Comparison of ENCODE assay signal across 20 cellular contexts in the genomic region with DNA sequence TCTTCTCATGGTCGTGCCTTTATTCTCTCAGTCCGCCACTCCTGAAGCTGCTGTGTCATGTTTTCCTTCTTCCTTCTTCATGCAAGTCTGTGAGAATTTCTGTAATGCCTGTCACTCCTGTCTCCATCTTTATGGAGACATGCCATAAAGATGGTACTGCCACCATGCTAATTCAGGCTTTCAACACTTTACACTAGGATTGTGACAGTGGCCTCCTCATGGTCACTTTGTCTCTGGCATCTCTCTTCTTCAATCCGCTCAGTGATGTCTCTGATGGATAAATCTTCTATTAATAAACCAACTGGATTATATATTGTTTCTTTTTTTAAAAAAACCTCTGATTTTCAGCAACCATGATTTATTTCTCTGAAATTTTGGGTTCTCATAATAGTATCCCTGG. TPM values are rescaled to one million over a fixed set of nuclear protein-coding genes. Genes with fewer than 3 reads are reported as not detected.
DNase-seq lines count a peak whose midpoint lies in the region; ATAC-seq and TF ChIP-seq lines count a peak whose summit lies in the region.
"Had no signal": no experiment of that assay in that cellular context is flagged by ENCODE, and none has a peak within 500 bp of the region (broad histone marks: within the 10 kb centered on the region; RNA-seq: fewer than 3 reads in every experiment).

No MANE protein-coding gene starts in this region.

- H3K4me2 ChIP-seq in parathyroid adenoma (ENCODE audit: low read length) = no peak overlapping the region
- H3K4me2 ChIP-seq: BLaER1 had no signal

- peaks cover 39% of the 10 kb centered on the region for H3K79me2 ChIP-seq in parathyroid adenoma

- no peak overlapping the region for H3K9ac ChIP-seq in parathyroid adenoma
- H3K9ac ChIP-seq: BLaER1 had no signal

- H3K36me3 Mint-ChIP-seq in activated T-cell treated with anti-CD3 and anti-CD28 coated beads, Interleukin-2, amount 50 U/mL, for 24 hours (ENCODE audit: low read depth) = no peaks in the 10 kb centered on the region
- peaks cover under 1% of the 10 kb centered on the region for H3K36me3 Mint-ChIP-seq in dendritic cell treated with granulocyte-macrophage colony-stimulating factor and Interleukin-4, amounts not matched to agents 40 ng/mL and 50 ng/mL, for 4 days (ENCODE audit: low read depth)
- H3K36me3 Mint-ChIP-seq in natural killer cell treated with Interleukin-12 subunit alpha and Interleukin-12 subunit beta and Interleukin-15 and Interleukin-18, amount 100 ng/mL, for 72 hours = no peaks in the 10 kb centered on the region
- H3K36me3 Mint-ChIP-seq: CD14-positive monocyte; CD8-positive, alpha-beta memory T cell had no signal

- H3K9me3 Mint-ChIP-seq in activated T-cell treated with anti-CD3 and anti-CD28 coated beads, Interleukin-2, amount 50 U/mL, for 24 hours = no peaks in the 10 kb centered on the region
- H3K9me3 Mint-ChIP-seq in dendritic cell treated with granulocyte-macrophage colony-stimulating factor and Interleukin-4, amounts not matched to agents 40 ng/mL and 50 ng/mL, for 4 days = no peaks in the 10 kb centered on the region
- no peaks in the 10 kb centered on the region for H3K9me3 Mint-ChIP-seq in natural killer cell treated with Interleukin-12 subunit alpha and Interleukin-12 subunit beta and Interleukin-15 and Interleukin-18, amount 100 ng/mL, for 72 hours
- H3K9me3 Mint-ChIP-seq: CD4-positive, alpha-beta T cell; CD8-positive, alpha-beta memory T cell had no signal

- DNase-seq in activated T-cell treated with anti-CD3 and anti-CD28 coated beads, Interleukin-2, amount 50 U/mL, for 24 hours = no peak
- DNase-seq in activated T-cell treated with anti-CD3 and anti-CD28 coated beads, Interleukin-2, amount 50 U/mL, for 1 hour = no peak
- DNase-seq in natural killer cell treated with Interleukin-12 subunit alpha and Interleukin-12 subunit beta and Interleukin-15 and Interleukin-18, amount 100 ng/mL, for 72 hours (ENCODE audit: low spot score) = no peak
- DNase-seq in mesenteric fat pad (ENCODE audit: low spot score) (no peak), C1 segment of cervical spinal cord (lab: John Stamatoyannopoulos, UW) (no peak), iPS-NIHi7 (ENCODE audit: extremely low spot score) (no peak)
- DNase-seq: CD4-positive, alpha-beta T cell; CD8-positive, alpha-beta memory T cell; DMS 273 treated with DMSO at 0.1 percent for 48 hours; DMS53; DMS79 treated with DMSO at 0.1 percent for 48 hours; GF-D8; H7 had no signal

- no peaks in the 10 kb centered on the region for H3K36me3 ChIP-seq in parathyroid adenoma (ENCODE audit: control insufficient read depth, insufficient read depth, low read length)
- H3K36me3 ChIP-seq: BLaER1 had no signal

- peaks cover 9% of the 10 kb centered on the region for H3K4me1 Mint-ChIP-seq in activated T-cell treated with anti-CD3 and anti-CD28 coated beads, Interleukin-2, amount 50 U/mL, for 24 hours (ENCODE audit: low read depth)
- H3K4me1 Mint-ChIP-seq in dendritic cell treated with granulocyte-macrophage colony-stimulating factor and Interleukin-4, amounts not matched to agents 40 ng/mL and 50 ng/mL, for 4 days (ENCODE audit: low read depth) = peaks cover 72% of the 10 kb centered on the region
- H3K4me1 Mint-ChIP-seq in natural killer cell treated with Interleukin-12 subunit alpha and Interleukin-12 subunit beta and Interleukin-15 and Interleukin-18, amount 100 ng/mL, for 72 hours (ENCODE audit: low read depth in 2 of 2) = peaks cover 27 to 38% of the 10 kb centered on the region in 2 donors
- H3K4me1 Mint-ChIP-seq: B cell had no signal

- H3K27ac Mint-ChIP-seq in activated T-cell treated with anti-CD3 and anti-CD28 coated beads, Interleukin-2, amount 50 U/mL, for 24 hours = peak overlapping the region; percentile 1
- peak overlapping the region; percentile 81 for H3K27ac Mint-ChIP-seq in dendritic cell treated with granulocyte-macrophage colony-stimulating factor and Interleukin-4, amounts not matched to agents 40 ng/mL and 50 ng/mL, for 4 days
- peak overlapping the region; percentile 14 to 16 for H3K27ac Mint-ChIP-seq in natural killer cell treated with Interleukin-12 subunit alpha and Interleukin-12 subunit beta and Interleukin-15 and Interleukin-18, amount 100 ng/mL, for 72 hours
- H3K27ac Mint-ChIP-seq: B cell; CD4-positive, alpha-beta T cell had no signal

- no peaks in the 10 kb centered on the region for H3K27me3 ChIP-seq in parathyroid adenoma (ENCODE audit: control insufficient read depth, insufficient read depth, low read length)
- H3K27me3 ChIP-seq: BLaER1 had no signal

- no peak overlapping the region for H3K4me3 Mint-ChIP-seq in activated T-cell treated with anti-CD3 and anti-CD28 coated beads, Interleukin-2, amount 50 U/mL, for 24 hours
- H3K4me3 Mint-ChIP-seq in dendritic cell treated with granulocyte-macrophage colony-stimulating factor and Interleukin-4, amounts not matched to agents 40 ng/mL and 50 ng/mL, for 4 days = peak overlapping the region; percentile 35
- peak overlapping the region; percentile 2 for H3K4me3 Mint-ChIP-seq in natural killer cell treated with Interleukin-12 subunit alpha and Interleukin-12 subunit beta and Interleukin-15 and Interleukin-18, amount 100 ng/mL, for 72 hours
- H3K4me3 Mint-ChIP-seq: B cell; CD14-positive monocyte; CD4-positive, alpha-beta T cell; CD8-positive, alpha-beta memory T cell had no signal

- H3K27me3 Mint-ChIP-seq in activated T-cell treated with anti-CD3 and anti-CD28 coated beads, Interleukin-2, amount 50 U/mL, for 24 hours = no peaks in the 10 kb centered on the region
- no peaks in the 10 kb centered on the region for H3K27me3 Mint-ChIP-seq in dendritic cell treated with granulocyte-macrophage colony-stimulating factor and Interleukin-4, amounts not matched to agents 40 ng/mL and 50 ng/mL, for 4 days
- no peaks in the 10 kb centered on the region for H3K27me3 Mint-ChIP-seq in natural killer cell treated with Interleukin-12 subunit alpha and Interleukin-12 subunit beta and Interleukin-15 and Interleukin-18, amount 100 ng/mL, for 72 hours
- H3K27me3 Mint-ChIP-seq: CD4-positive, alpha-beta T cell had no signal

- intact Hi-C loops in dendritic cell treated with granulocyte-macrophage colony-stimulating factor and Interleukin-4, amounts not matched to agents 40 ng/mL and 50 ng/mL, for 4 days (cut with micrococcal nuclease) = no loop called here

- TF ChIP-seq CTCF in parathyroid adenoma (IDR thresholded peaks at IDR 0.05) = no peak

- peak overlapping the region; percentile 85 for H3K27ac ChIP-seq in parathyroid adenoma
- H3K27ac ChIP-seq: 22Rv1, BLaER1 had no signal

- ATAC-seq in natural killer cell treated with Interleukin-12 subunit alpha and Interleukin-12 subunit beta and Interleukin-15 and Interleukin-18, amount 100 ng/mL, for 72 hours = no peak
- ATAC-seq: HCT116 had no signal

- no peak overlapping the region for H3K4me3 ChIP-seq in parathyroid adenoma (ENCODE audit: low read depth, low read length)
- H3K4me3 ChIP-seq: BLaER1 had no signal

- no peaks in the 10 kb centered on the region for H3K9me3 ChIP-seq in parathyroid adenoma (ENCODE audit: control insufficient read depth, low read length)
- H3K9me3 ChIP-seq: BLaER1 had no signal

- H2AFZ ChIP-seq in parathyroid adenoma = peak overlapping the region; percentile 23

- H3K4me1 ChIP-seq in parathyroid adenoma = peaks cover 52% of the 10 kb centered on the region
- H3K4me1 ChIP-seq: BLaER1 had no signal

RNA-seq across cellular contexts. Expression of gene PPM1L, which starts 18.1 kb away (rescaled TPM):
- total RNA-seq in natural killer cell treated with Interleukin-12 subunit alpha and Interleukin-12 subunit beta and Interleukin-15 and Interleukin-18, amount 100 ng/mL, for 72 hours = 10 to 100 TPM; 14.9 to 15.2 TPM
- 12.7 TPM for total RNA-seq in mesenteric fat pad

Comparison
In these comparisons a context has a peak if more than half of its experiments do, and no peak if none do; other contexts are left out.
1. H3K27ac Mint-ChIP-seq: peak in every context shown above with its lines; median percentile 81 in dendritic cell treated with granulocyte-macrophage colony-stimulating factor and Interleukin-4, amounts not matched to agents 40 ng/mL and 50 ng/mL, for 4 days; 15 in natural killer cell treated with Interleukin-12 subunit alpha and Interleukin-12 subunit beta and Interleukin-15 and Interleukin-18, amount 100 ng/mL, for 72 hours; 1 in activated T-cell treated with anti-CD3 and anti-CD28 coated beads, Interleukin-2, amount 50 U/mL, for 24 hours.